18 cellular contexts compared by ENCODE assay signal in the genomic region with DNA sequence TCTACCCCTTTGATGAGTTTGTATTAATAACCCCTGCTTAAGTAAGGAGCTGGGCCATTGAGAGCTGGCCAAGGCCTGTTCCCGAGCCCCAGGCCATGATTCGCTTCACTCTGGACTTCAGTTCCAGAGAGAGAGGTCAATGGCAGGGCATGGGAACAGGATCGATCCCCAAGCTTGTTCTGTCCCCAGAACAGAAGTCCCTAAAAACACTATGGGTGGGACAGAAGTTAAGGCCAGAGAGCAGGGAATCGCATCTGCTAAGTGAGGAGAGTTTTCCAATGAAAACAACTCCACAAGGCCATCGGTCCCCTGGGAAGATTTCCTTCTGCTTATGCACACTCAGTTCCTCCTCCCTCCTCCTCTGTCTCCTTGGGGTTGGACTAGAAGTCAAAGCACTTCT.
DNase-seq lines count a peak whose midpoint lies in the region; ATAC-seq and TF ChIP-seq lines count a peak whose summit lies in the region.
"Had no signal": no experiment of that assay in that cellular context is flagged by ENCODE, and none has a peak within 500 bp of the region (broad histone marks: within the 10 kb centered on the region; RNA-seq: fewer than 3 reads in every experiment).

No MANE protein-coding gene starts in this region.

- TF ChIP-seq POLR2A in heart left ventricle (IDR thresholded peaks at IDR 0.05), result no peak

- TF ChIP-seq CTCF in right atrium auricular region (IDR thresholded peaks at IDR 0.05), result no peak
- no peak for TF ChIP-seq CTCF in heart left ventricle (IDR thresholded peaks at IDR 0.05)
- no peak for TF ChIP-seq CTCF in left ventricle myocardium inferior (IDR thresholded peaks at IDR 0.05; ENCODE audit: borderline replicate concordance)

- H3K27ac ChIP-seq in right atrium auricular region, result no peak overlapping the region
- H3K27ac ChIP-seq in heart left ventricle, result peak overlapping the region in 1 of 12 donors; percentile 45
- peak overlapping the region; percentile 56 for H3K27ac ChIP-seq in left ventricle myocardium inferior (replicated peaks)
- H3K27ac ChIP-seq: 22Rv1; BLaER1 treated with 17β-estradiol and CSF1 and Interleukin-3, amounts not matched to agents 10 nM and 100 nM had no signal

- WGBS in heart left ventricle, 4 donors, result 58 to 73% (median 69%) methylated on average over 5 of the region's 5 CpGs

- DNase-seq in Right ventricle myocardium inferior (ENCODE audit: missing footprints) (no peak), right atrium auricular region (ENCODE audit: low spot score) (no peak), heart left ventricle (peak in 4 of 5 donors; percentile 58 to 65 (median 62)), left ventricle myocardium inferior (peak; percentile 46), inferior parietal cortex (ENCODE audit: extremely low spot score) (no peak), T1000 (lab: John Stamatoyannopoulos, UW) (no peak)
- no peak for DNase-seq in activated CD4-positive, alpha-beta T cell treated with anti-CD3 and anti-CD28 coated beads, Interleukin-2, amount 50 U/mL, for 4 hours
- DNase-seq: CD4-positive, alpha-beta T cell; CD8-positive, alpha-beta memory T cell; DMS 273 treated with DMSO at 0.1 percent for 48 hours; DMS79; EL; GDM1; GOT3; HFFc6 had no signal

- ATAC-seq in Right ventricle myocardium inferior (peak; percentile 78), heart left ventricle (peak; percentile 57 to 86 (median 66))

- H3K4me3 ChIP-seq in right atrium auricular region (no peak overlapping the region), heart left ventricle (no peak overlapping the region), left ventricle myocardium inferior (no peak overlapping the region)
- H3K4me3 ChIP-seq: BLaER1 treated with 17β-estradiol and CSF1 and Interleukin-3, amounts not matched to agents 10 nM and 100 nM; HAP-1 had no signal

- H3K9me3 ChIP-seq in right atrium auricular region (peaks cover 0 to 12% of the 10 kb centered on the region in 2 donors), heart left ventricle (peaks cover 0 to 16% (median 3%) of the 10 kb centered on the region in 12 donors), left ventricle myocardium inferior (replicated peaks) (peaks cover 10% of the 10 kb centered on the region)
- H3K9me3 ChIP-seq: HAP-1 had no signal

- intact Hi-C loops in Right ventricle myocardium inferior (cut with DNase I), result loop anchor here (10.0 kb wide), 1 partner anchor 76 kb away; no protein-coding TSS in a partner anchor
- intact Hi-C loops in heart left ventricle (cut with DNase I), result no loop called here
- intact Hi-C loops in left ventricle myocardium inferior (cut with micrococcal nuclease), result no loop called here

- H3K36me3 ChIP-seq in right atrium auricular region, result no peaks in the 10 kb centered on the region
- H3K36me3 ChIP-seq in heart left ventricle, result no peaks in the 10 kb centered on the region
- H3K36me3 ChIP-seq in left ventricle myocardium inferior, result no peaks in the 10 kb centered on the region
- H3K36me3 ChIP-seq: BLaER1 treated with 17β-estradiol and CSF1 and Interleukin-3, amounts not matched to agents 10 nM and 100 nM; HAP-1 had no signal

- H3K27me3 ChIP-seq in right atrium auricular region (no peaks in the 10 kb centered on the region), heart left ventricle (no peaks in the 10 kb centered on the region), left ventricle myocardium inferior (ENCODE audit: low read depth) (peaks cover 4% of the 10 kb centered on the region)
- H3K27me3 ChIP-seq: BLaER1 treated with 17β-estradiol and CSF1 and Interleukin-3, amounts not matched to agents 10 nM and 100 nM had no signal

- H3K4me1 ChIP-seq in right atrium auricular region (no peaks in the 10 kb centered on the region), heart left ventricle (peaks cover 0 to 5% (median 0%) of the 10 kb centered on the region in 12 donors), left ventricle myocardium inferior (no peaks in the 10 kb centered on the region)
- H3K4me1 ChIP-seq: HAP-1 had no signal

Comparison
In these comparisons a context has a peak if more than half of its experiments do, and no peak if none do; other contexts are left out.
1. DNase-seq: peak in heart left ventricle (4 of 5) and left ventricle myocardium inferior (single experiment); none in Right ventricle myocardium inferior (single experiment), right atrium auricular region (single experiment), inferior parietal cortex (single experiment), T1000 (single experiment) and activated CD4-positive, alpha-beta T cell treated with anti-CD3 and anti-CD28 coated beads, Interleukin-2, amount 50 U/mL, for 4 hours (0 of 2).